ENCODE assay signal across 12 cellular contexts in genomic region chr5:159163700-159164044, GRCh38. TPM values are rescaled to one million over a fixed set of nuclear protein-coding genes. Genes with fewer than 3 reads are reported as not detected.
A peak's percentile ranks its signal among the peaks of the same experiment; 100 is the strongest.
DNase-seq lines count a peak whose midpoint lies in the region; ATAC-seq and TF ChIP-seq lines count a peak whose summit lies in the region.
"Had no signal": no experiment of that assay in that cellular context is flagged by ENCODE, and none has a peak within 500 bp of the region (broad histone marks: within the 10 kb centered on the region; RNA-seq: fewer than 3 reads in every experiment).

No MANE protein-coding gene starts in this region.

- TF ChIP-seq CTCF in Calu3 (IDR thresholded peaks at IDR 0.05; ENCODE audit: unreplicated experiment) (no peak), mesothelial cell of epicardium (IDR thresholded peaks at IDR 0.05; ENCODE audit: unreplicated experiment) (no peak), WERI-Rb-1 (IDR thresholded peaks at IDR 0.05; ENCODE audit: low read depth, low read length) (no peak)

- no peaks in the 10 kb centered on the region for H3K9me3 ChIP-seq in WERI-Rb-1 (ENCODE audit: severe bottlenecking)
- H3K9me3 ChIP-seq: mucosa of descending colon had no signal

- H3K4me3 Mint-ChIP-seq in Calu3 (ENCODE audit: low read depth, unreplicated experiment), result no peak overlapping the region
- H3K4me3 Mint-ChIP-seq in mesothelial cell of epicardium, result no peak overlapping the region
- H3K4me3 Mint-ChIP-seq: brain, type B pancreatic cell had no signal

- CTCF ChIA-PET in Calu3 (lab: Charles Lee), result interaction anchor here (1.4 kb wide), 1 partner anchor 12 kb away, joined by 3 read pairs; no protein-coding TSS in a partner anchor

- peaks cover 46% of the 10 kb centered on the region for H3K36me3 ChIP-seq in WERI-Rb-1

- H3K27ac ChIP-seq in WERI-Rb-1, result no peak overlapping the region

- H3K4me1 Mint-ChIP-seq in Calu3 (ENCODE audit: low read depth, unreplicated experiment) (peaks cover 10% of the 10 kb centered on the region), mesothelial cell of epicardium (no peaks in the 10 kb centered on the region)
- H3K4me1 Mint-ChIP-seq: brain had no signal

- ATAC-seq in activated naive CD4-positive, alpha-beta T cell treated with anti-CD3 and anti-CD28 coated beads, Interleukin-2, amount 50 U/mL, for 72 hours, result no peak
- ATAC-seq: HepG2 had no signal

- H3K36me3 Mint-ChIP-seq in Calu3 (ENCODE audit: insufficient read depth, unreplicated experiment) (peaks cover 39% of the 10 kb centered on the region), mesothelial cell of epicardium (peaks cover 27% of the 10 kb centered on the region)
- peaks cover 6 to 23% of the 10 kb centered on the region in 2 donors for H3K36me3 Mint-ChIP-seq in activated naive CD4-positive, alpha-beta T cell treated with anti-CD3 and anti-CD28 coated beads, Interleukin-2, amount 50 U/mL, for 72 hours

- no peaks in the 10 kb centered on the region for H3K9me3 Mint-ChIP-seq in Calu3 (ENCODE audit: low read depth, unreplicated experiment)
- no peaks in the 10 kb centered on the region for H3K9me3 Mint-ChIP-seq in activated naive CD4-positive, alpha-beta T cell treated with anti-CD3 and anti-CD28 coated beads, Interleukin-2, amount 50 U/mL, for 72 hours
- no peaks in the 10 kb centered on the region for H3K9me3 Mint-ChIP-seq in mesothelial cell of epicardium
- H3K9me3 Mint-ChIP-seq: brain, type B pancreatic cell had no signal

- no peaks in the 10 kb centered on the region for H3K27me3 Mint-ChIP-seq in Calu3 (ENCODE audit: unreplicated experiment)
- H3K27me3 Mint-ChIP-seq in mesothelial cell of epicardium (ENCODE audit: low read depth), result no peaks in the 10 kb centered on the region
- H3K27me3 Mint-ChIP-seq: brain, type B pancreatic cell had no signal

- H3K4me3 ChIP-seq in WERI-Rb-1 (ENCODE audit: low read depth, low read length), result no peak overlapping the region
- H3K4me3 ChIP-seq: mucosa of descending colon had no signal

- in situ Hi-C loops in ACHN (cut with HindIII; ENCODE audit: low pct_ligation_motif_present, low pct_unique_long_range_greater_than_20kb, low sequenced_read_pairs), result no loop called here

- intact Hi-C loops in Calu3 (cut with micrococcal nuclease; ENCODE audit: unreplicated experiment), result no loop called here

- no peaks in the 10 kb centered on the region for H3K27me3 ChIP-seq in WERI-Rb-1 (ENCODE audit: insufficient read depth, low read depth, severe bottlenecking)

- H3K27ac Mint-ChIP-seq in Calu3 (ENCODE audit: unreplicated experiment), result peak overlapping the region; percentile 48
- H3K27ac Mint-ChIP-seq in activated naive CD4-positive, alpha-beta T cell treated with anti-CD3 and anti-CD28 coated beads, Interleukin-2, amount 50 U/mL, for 72 hours, result peak overlapping the region; percentile 71 to 91
- H3K27ac Mint-ChIP-seq in mesothelial cell of epicardium, result peak overlapping the region; percentile 22
- H3K27ac Mint-ChIP-seq: type B pancreatic cell had no signal

- DNase-seq in ACHN, result peak; percentile 52
- DNase-seq in Calu3, result no peak
- DNase-seq in activated naive CD4-positive, alpha-beta T cell treated with anti-CD3 and anti-CD28 coated beads, Interleukin-2, amount 50 U/mL, for 72 hours (ENCODE audit: low spot score in 2 of 2), result no peak
- no peak for DNase-seq in mesothelial cell of epicardium (ENCODE audit: low spot score in 2 of 2, unreplicated experiment in 2 of 2)
- no peak for DNase-seq in WERI-Rb-1
- no peak for DNase-seq in activated CD8-positive, alpha-beta memory T cell treated with anti-CD3 and anti-CD28 coated beads, Interleukin-2, amount 50 U/mL, for 48 hours
- DNase-seq in NAMALWA (ENCODE audit: low spot score), result no peak
- DNase-seq: mucosa of descending colon, SIG-M5 had no signal

- no TSS peak for BruUV-seq in Calu3 (replicated peaks; lab: Mats Ljungman, UMichigan)

RNA-seq across cellular contexts. Expression of gene RNF145, which starts 45.7 kb away (rescaled TPM):
- total RNA-seq in Calu3 (2022) (169 and 193 TPM in 2 replicates), mesothelial cell of epicardium (88.8 to 93.1 TPM (median 91.4 TPM) in 3 replicates)
- 10 to 100 TPM; 56.2 to 73.0 TPM for total RNA-seq in activated naive CD4-positive, alpha-beta T cell treated with anti-CD3 and anti-CD28 coated beads, Interleukin-2, amount 50 U/mL, for 72 hours

Comparison
In these comparisons a context has a peak if more than half of its experiments do, and no peak if none do; other contexts are left out.
1. H3K27ac Mint-ChIP-seq: peak in every context shown above with its lines; median percentile 81 in activated naive CD4-positive, alpha-beta T cell treated with anti-CD3 and anti-CD28 coated beads, Interleukin-2, amount 50 U/mL, for 72 hours; 48 in Calu3; 22 in mesothelial cell of epicardium.